Comparison of ENCODE assay signal across 22 cellular contexts in genomic region chr19:53900191-53900860, GRCh38. TPM values are rescaled to one million over a fixed set of nuclear protein-coding genes. Genes with fewer than 3 reads are reported as not detected.
A peak's percentile ranks its signal among the peaks of the same experiment; 100 is the strongest.
DNase-seq lines count a peak whose midpoint lies in the region; ATAC-seq and TF ChIP-seq lines count a peak whose summit lies in the region.
"Had no signal": no experiment of that assay in that cellular context is flagged by ENCODE, and none has a peak within 500 bp of the region (broad histone marks: within the 10 kb centered on the region; RNA-seq: fewer than 3 reads in every experiment).

No MANE protein-coding gene starts in this region.

- H3K9me3 Mint-ChIP-seq in H9 (no peaks in the 10 kb centered on the region; a peak in 1 of 5 replicates), T-cell (no peaks in the 10 kb centered on the region), Caco-2 (ENCODE audit: unreplicated experiment) (no peaks in the 10 kb centered on the region)

- no peak overlapping the region; the same call in 1 of the 2 replicates for H3K4ac ChIP-seq in H9 (ENCODE audit: low read depth, low read length)
- no peak overlapping the region for H3K4ac ChIP-seq in neuronal stem cell (ENCODE audit: low read length)

- peaks cover 36 to 48% of the 10 kb centered on the region in 2 experiments for H3K4me1 Mint-ChIP-seq in H9
- peaks cover 0 to 15% (median 10%) of the 10 kb centered on the region in 3 donors for H3K4me1 Mint-ChIP-seq in T-cell
- H3K4me1 Mint-ChIP-seq in Caco-2 (ENCODE audit: low read depth, unreplicated experiment) = no peaks in the 10 kb centered on the region

- POLR2A ChIA-PET in T-cell (lab: Charles Lee) (no interaction called here), Caco-2 (lab: Charles Lee) (no interaction called here)

- H3K9me3 ChIP-seq in H9 (ENCODE audit: control insufficient read depth, low read depth, low read length) (no peaks in the 10 kb centered on the region), RWPE2 (ENCODE audit: severe bottlenecking) (no peaks in the 10 kb centered on the region), hepatocyte (ENCODE audit: low read depth) (no peaks in the 10 kb centered on the region), neuronal stem cell (replicated peaks in 1 of 2; ENCODE audit: control insufficient read depth in 2 of 2, insufficient read depth in 1 of 2, low read depth in 1 of 2, low read length in 2 of 2) (peaks cover 0 to 3% of the 10 kb centered on the region in 2 donors), Caco-2 (no peaks in the 10 kb centered on the region)
- H3K9me3 ChIP-seq: A549, BE2C, BLaER1 had no signal

- H3K79me1 ChIP-seq in H9 (ENCODE audit: insufficient read depth, low read depth, low read length, poor library complexity, severe bottlenecking) (no peaks in the 10 kb centered on the region), neuronal stem cell (ENCODE audit: low read depth, low read length) (no peaks in the 10 kb centered on the region)

- no peak overlapping the region for H4K5ac ChIP-seq in H9 (ENCODE audit: insufficient read length, low read depth, low read length)

- H3K23me2 ChIP-seq in H9 (ENCODE audit: insufficient read length, low read depth, low read length, poor library complexity, severe bottlenecking) = peaks cover 6% of the 10 kb centered on the region

- H2AK5ac ChIP-seq in H9 (ENCODE audit: insufficient read length, low read length) (no peak overlapping the region), neuronal stem cell (ENCODE audit: low read depth, low read length) (peak overlapping the region; percentile 30)

- CTCF ChIA-PET in T-cell (lab: Charles Lee) (no interaction called here), Caco-2 (lab: Charles Lee) (no interaction called here)

- H3K4me1 ChIP-seq in H9 (ENCODE audit: insufficient read depth, low read length) = peaks cover 6% of the 10 kb centered on the region; the same call in 1 of the 2 replicates
- H3K4me1 ChIP-seq in RWPE2 (ENCODE audit: insufficient read depth, poor library complexity, severe bottlenecking) = peaks cover 5% of the 10 kb centered on the region
- no peaks in the 10 kb centered on the region for H3K4me1 ChIP-seq in hepatocyte (ENCODE audit: insufficient read depth)
- H3K4me1 ChIP-seq in neuronal stem cell (ENCODE audit: control insufficient read depth in 2 of 2, insufficient read depth in 1 of 2, low read depth in 1 of 2, low read length in 2 of 2) = peaks cover 0 to 12% of the 10 kb centered on the region in 2 donors
- no peaks in the 10 kb centered on the region for H3K4me1 ChIP-seq in Caco-2
- H3K4me1 ChIP-seq: BE2C had no signal

- no peak overlapping the region for H2BK5ac ChIP-seq in H9 (ENCODE audit: insufficient read length, low read length)
- no peak overlapping the region for H2BK5ac ChIP-seq in neuronal stem cell (ENCODE audit: low read length)

- peak overlapping the region in 1 of 3 experiments; percentile 73; a peak in 2 of 7 replicates for H3K27ac Mint-ChIP-seq in H9
- H3K27ac Mint-ChIP-seq in T-cell = no peak overlapping the region
- no peak overlapping the region for H3K27ac Mint-ChIP-seq in Caco-2 (ENCODE audit: unreplicated experiment)
- H3K27ac Mint-ChIP-seq: CD4-positive, CD25-positive, alpha-beta regulatory T cell had no signal

- H3K4me3 Mint-ChIP-seq in H9 (no peak overlapping the region), T-cell (no peak overlapping the region), Caco-2 (ENCODE audit: unreplicated experiment) (no peak overlapping the region)
- H3K4me3 Mint-ChIP-seq: CD4-positive, alpha-beta memory T cell; CD4-positive, CD25-positive, alpha-beta regulatory T cell; CD8-positive, alpha-beta memory T cell had no signal

- intact Hi-C loops in Caco-2 (cut with micrococcal nuclease; ENCODE audit: unreplicated experiment) = no loop called here

- H2BK15ac ChIP-seq in H9 (ENCODE audit: low read depth, low read length) (no peak overlapping the region), neuronal stem cell (ENCODE audit: low read length) (no peak overlapping the region)

- no TSS peak for BruUV-seq in Caco-2 (replicated peaks; lab: Mats Ljungman, UMichigan)

- no peaks in the 10 kb centered on the region for H3K36me3 ChIP-seq in RWPE2 (ENCODE audit: low read depth)
- H3K36me3 ChIP-seq in hepatocyte (replicated peaks; ENCODE audit: insufficient read depth, low read depth) = no peaks in the 10 kb centered on the region
- H3K36me3 ChIP-seq in neuronal stem cell (replicated peaks in 1 of 2; ENCODE audit: control insufficient read depth in 2 of 2, insufficient read depth in 2 of 2, low read length in 2 of 2) = peaks cover 0 to 5% of the 10 kb centered on the region in 2 donors
- no peaks in the 10 kb centered on the region for H3K36me3 ChIP-seq in Caco-2 (ENCODE audit: control insufficient read depth, insufficient read depth, low read length)
- H3K36me3 ChIP-seq: BE2C, BLaER1 had no signal

- no peak overlapping the region for H3K23ac ChIP-seq in H9 (ENCODE audit: insufficient read length, low read depth, low read length)
- no peak overlapping the region for H3K23ac ChIP-seq in neuronal stem cell (ENCODE audit: low read depth, low read length, poor library complexity)

- no peak for DNase-seq in H9
- DNase-seq in RWPE2 (ENCODE audit: low spot score) = no peak
- DNase-seq in hepatocyte (ENCODE audit: low spot score) = peak; percentile 1
- no peak for DNase-seq in neuronal stem cell (ENCODE audit: low spot score)
- no peak for DNase-seq in T-cell
- DNase-seq in activated effector memory CD4-positive, alpha-beta T cell treated with Interleukin-2 at 50 U/mL for 16 hours = no peak
- no peak for DNase-seq in activated CD4-positive, alpha-beta T cell treated with anti-CD3 and anti-CD28 coated beads, Interleukin-2, amount 50 U/mL, for 48 hours
- DNase-seq in Caco-2 = no peak
- DNase-seq: BE2C; C1 segment of cervical spinal cord; Calu3; CD4-positive, CD25-positive, alpha-beta regulatory T cell; CD8-positive, alpha-beta memory T cell; COR-L47; DMS79 treated with DMSO at 0.1 percent for 48 hours; GF-D8 had no signal

- H3K4me2 ChIP-seq in H9 (ENCODE audit: insufficient read depth, insufficient read length, low read length) = no peak overlapping the region
- no peak overlapping the region for H3K4me2 ChIP-seq in hepatocyte
- no peak overlapping the region for H3K4me2 ChIP-seq in neuronal stem cell (ENCODE audit: insufficient read depth, low read length, poor library complexity, severe bottlenecking)
- H3K4me2 ChIP-seq: A549, BLaER1 had no signal

- H2BK20ac ChIP-seq in H9 (ENCODE audit: low read depth, low read length, poor library complexity, severe bottlenecking) = no peak overlapping the region

- no peaks in the 10 kb centered on the region for H4K20me1 ChIP-seq in H9 (ENCODE audit: control insufficient read depth, insufficient read depth, insufficient read length)
- H4K20me1 ChIP-seq in hepatocyte (ENCODE audit: insufficient read depth, poor library complexity, severe bottlenecking) = no peaks in the 10 kb centered on the region

- H4K91ac ChIP-seq in H9 (ENCODE audit: insufficient read length, low read depth, low read length) (no peak overlapping the region), neuronal stem cell (ENCODE audit: low read depth, low read length, poor library complexity) (no peak overlapping the region)

- H2AFZ ChIP-seq in H9 (ENCODE audit: low read length) (no peak overlapping the region), hepatocyte (no peak overlapping the region), neuronal stem cell (ENCODE audit: low read length) (no peak overlapping the region)

- no peak overlapping the region for H3K18ac ChIP-seq in H9 (ENCODE audit: insufficient read length, low read depth, low read length)
- no peak overlapping the region for H3K18ac ChIP-seq in neuronal stem cell (ENCODE audit: low read length)

- no peak for TF ChIP-seq CTCF in H9 (conservative IDR thresholded peaks at IDR 0.05)
- no peak for TF ChIP-seq CTCF in RWPE2 (IDR thresholded peaks at IDR 0.05; ENCODE audit: poor library complexity, severe bottlenecking)
- no peak for TF ChIP-seq CTCF in hepatocyte (IDR thresholded peaks at IDR 0.05; ENCODE audit: poor library complexity)
- no peak for TF ChIP-seq CTCF in Caco-2 (IDR thresholded peaks at IDR 0.05; ENCODE audit: insufficient read depth in 1 of 2, low read depth in 1 of 2, low read length in 1 of 2, severe bottlenecking in 1 of 2, unreplicated experiment in 1 of 2)

- H3K9ac ChIP-seq in H9 (ENCODE audit: extremely low read depth, insufficient read length, low read length) (no peak overlapping the region), neuronal stem cell (ENCODE audit: low read depth, low read length, poor library complexity) (peak overlapping the region; percentile 37)
- H3K9ac ChIP-seq: BLaER1 had no signal

- H3K36me3 Mint-ChIP-seq in H9 (ENCODE audit: insufficient read depth in 1 of 3, low read depth in 3 of 3) = peaks cover 10 to 13% (median 10%) of the 10 kb centered on the region in 3 experiments; a peak in 6 of 7 replicates
- H3K36me3 Mint-ChIP-seq in T-cell = no peaks in the 10 kb centered on the region
- no peaks in the 10 kb centered on the region for H3K36me3 Mint-ChIP-seq in Caco-2 (ENCODE audit: insufficient read depth, unreplicated experiment)
- H3K36me3 Mint-ChIP-seq: CD14-positive monocyte; CD4-positive, alpha-beta memory T cell; CD4-positive, CD25-positive, alpha-beta regulatory T cell; CD8-positive, alpha-beta memory T cell had no signal

- H4K8ac ChIP-seq in H9 (replicated peaks; ENCODE audit: insufficient read length, low read depth, low read length) (no peak overlapping the region), neuronal stem cell (ENCODE audit: low read depth, low read length) (no peak overlapping the region)

- no peak overlapping the region for H3K56ac ChIP-seq in H9 (ENCODE audit: insufficient read length, low read depth, low read length)

- H3K14ac ChIP-seq in H9 (ENCODE audit: insufficient read depth, low read length) = no peak overlapping the region
- no peak overlapping the region for H3K14ac ChIP-seq in neuronal stem cell (ENCODE audit: low read length)

- H3K79me2 ChIP-seq in H9 (ENCODE audit: insufficient read depth, low read length) = no peaks in the 10 kb centered on the region
- no peaks in the 10 kb centered on the region for H3K79me2 ChIP-seq in hepatocyte

- H3K27me3 ChIP-seq in H9 (ENCODE audit: insufficient read depth, low read length) = no peaks in the 10 kb centered on the region
- no peaks in the 10 kb centered on the region for H3K27me3 ChIP-seq in RWPE2 (ENCODE audit: insufficient read depth, poor library complexity, severe bottlenecking)
- H3K27me3 ChIP-seq in hepatocyte = peaks cover 34% of the 10 kb centered on the region
- H3K27me3 ChIP-seq in neuronal stem cell (ENCODE audit: control insufficient read depth in 3 of 3, insufficient read depth in 3 of 3, low read depth in 1 of 3, low read length in 3 of 3) = peaks cover 0 to 12% (median 0%) of the 10 kb centered on the region in 3 experiments
- H3K27me3 ChIP-seq in Caco-2 (replicated peaks; ENCODE audit: control insufficient read depth, insufficient read depth, low read length) = no peaks in the 10 kb centered on the region

- H2BK120ac ChIP-seq in H9 (ENCODE audit: low read depth, low read length, poor library complexity, severe bottlenecking) (no peak overlapping the region), neuronal stem cell (ENCODE audit: low read depth, low read length) (no peak overlapping the region)

- peak overlapping the region; percentile 12 for H2BK12ac ChIP-seq in H9 (ENCODE audit: insufficient read length, low read depth, low read length)
- H2BK12ac ChIP-seq in neuronal stem cell (ENCODE audit: low read length) = no peak overlapping the region

- WGBS in H9 (ENCODE audit: extremely low coverage, insufficient read length, low lambda C conversion rate) = no CpG with 5 or more reads among the region's 27 CpGs
- WGBS in hepatocyte (ENCODE audit: low lambda C conversion rate, missing lambda C conversion rate) = 93% methylated on average over 27 of the region's 27 CpGs
- no CpG with 5 or more reads among the region's 27 CpGs for WGBS in neuronal stem cell (ENCODE audit: extremely low coverage in 2 of 2, insufficient read length in 2 of 2, insufficient replicate concordance in 1 of 2), 2 donors

- no peak overlapping the region for H3K27ac ChIP-seq in H9 (ENCODE audit: insufficient read length, low read depth, low read length)
- H3K27ac ChIP-seq in RWPE2 (ENCODE audit: poor library complexity, severe bottlenecking) = peak overlapping the region; percentile 3
- no peak overlapping the region for H3K27ac ChIP-seq in hepatocyte
- no peak overlapping the region for H3K27ac ChIP-seq in neuronal stem cell (replicated peaks; ENCODE audit: low read length)
- H3K27ac ChIP-seq: 22Rv1, A549, BLaER1 had no signal

- no peak overlapping the region for H3K4me3 ChIP-seq in RWPE2 (ENCODE audit: severe bottlenecking)
- no peak overlapping the region for H3K4me3 ChIP-seq in hepatocyte
- H3K4me3 ChIP-seq in neuronal stem cell (ENCODE audit: low read length in 2 of 2) = peak overlapping the region in 1 of 2 donors; percentile 47
- no peak overlapping the region for H3K4me3 ChIP-seq in Caco-2 (ENCODE audit: low read depth, low read length)
- H3K4me3 ChIP-seq: A549, BLaER1 had no signal

- H3K27me3 Mint-ChIP-seq in H9 (ENCODE audit: low read depth) = peaks cover 30% of the 10 kb centered on the region
- peaks cover 45 to 79% of the 10 kb centered on the region in 2 donors for H3K27me3 Mint-ChIP-seq in T-cell
- no peaks in the 10 kb centered on the region for H3K27me3 Mint-ChIP-seq in Caco-2 (ENCODE audit: insufficient read depth, unreplicated experiment)

- H3K9me2 ChIP-seq in hepatocyte (replicated peaks; ENCODE audit: insufficient read depth) = no peaks in the 10 kb centered on the region

- ATAC-seq in RWPE2 (ENCODE audit: low read depth) (no peak), T-cell (replicated peaks in 1 of 4) (no peak)
- ATAC-seq: A549 had no signal

- no peak overlapping the region for H3T11ph ChIP-seq in H9 (ENCODE audit: low read length)

RNA-seq across cellular contexts. Expression of gene CACNG7, which starts 8.8 kb away (rescaled TPM):
- total RNA-seq in H9 (2021) (22.1 and 22.7 TPM in 2 replicates), hepatocyte (0.90 and 1.4 TPM in 2 replicates), T-cell (not detected), Caco-2 (2022) (not detected in 2 replicates)
- polyA plus RNA-seq in hepatocyte = 0.12 and 0.31 TPM in 2 replicates
- 121 TPM for polyA plus RNA-seq in neuronal stem cell (2013, experiment 1 of 2)
- 117 TPM for polyA plus RNA-seq in neuronal stem cell (2013, experiment 2 of 2)
- total RNA-seq: A172; Calu3; CD4-positive, alpha-beta memory T cell; CD4-positive, CD25-positive, alpha-beta regulatory T cell; CD8-positive, alpha-beta memory T cell had no signal
- polyA plus RNA-seq: CD14-positive monocyte; CD4-positive, alpha-beta memory T cell; CD4-positive, CD25-positive, alpha-beta regulatory T cell; CD8-positive, alpha-beta memory T cell had no signal

RNA-seq across cellular contexts. Expression of gene PRKCG, which starts 18.3 kb away (rescaled TPM):
- total RNA-seq in H9 (2021) (7.1 and 8.8 TPM in 2 replicates), hepatocyte (not detected in 2 replicates), T-cell (1 to 10 TPM in 1 of 5 donors, under 1 TPM in 2, not detected in 2; 0.15 to 2.4 (median 0.32) TPM), Caco-2 (2022) (1.7 and 2.6 TPM in 2 replicates)
- polyA plus RNA-seq in hepatocyte = 0.18 and 0.68 TPM in 2 replicates
- polyA plus RNA-seq in neuronal stem cell (2013, experiment 1 of 2) = 9.0 TPM
- 8.8 TPM for polyA plus RNA-seq in neuronal stem cell (2013, experiment 2 of 2)
- total RNA-seq: A172; CD4-positive, alpha-beta memory T cell; CD4-positive, CD25-positive, alpha-beta regulatory T cell; CD8-positive, alpha-beta memory T cell had no signal
- polyA plus RNA-seq: CD14-positive monocyte; CD4-positive, CD25-positive, alpha-beta regulatory T cell; CD8-positive, alpha-beta memory T cell had no signal

RNA-seq across cellular contexts. Expression of gene MYADM, which starts 32.6 kb away (rescaled TPM):
- total RNA-seq in H9 (2021) = 116 and 123 TPM in 2 replicates
- 30.6 and 42.1 TPM in 2 replicates for total RNA-seq in hepatocyte
- 211 and 213 TPM in 2 replicates for polyA plus RNA-seq in hepatocyte
- 113 TPM for polyA plus RNA-seq in neuronal stem cell (2013, experiment 1 of 2)
- polyA plus RNA-seq in neuronal stem cell (2013, experiment 2 of 2) = 114 TPM
- 100 to 1,000 TPM in 2 of 5 donors, 10 to 100 TPM in 3; 49.9 to 335 (median 70.9) TPM for total RNA-seq in T-cell
- total RNA-seq in Caco-2 (2022) = 115 and 132 TPM in 2 replicates
